In the genomic region with DNA sequence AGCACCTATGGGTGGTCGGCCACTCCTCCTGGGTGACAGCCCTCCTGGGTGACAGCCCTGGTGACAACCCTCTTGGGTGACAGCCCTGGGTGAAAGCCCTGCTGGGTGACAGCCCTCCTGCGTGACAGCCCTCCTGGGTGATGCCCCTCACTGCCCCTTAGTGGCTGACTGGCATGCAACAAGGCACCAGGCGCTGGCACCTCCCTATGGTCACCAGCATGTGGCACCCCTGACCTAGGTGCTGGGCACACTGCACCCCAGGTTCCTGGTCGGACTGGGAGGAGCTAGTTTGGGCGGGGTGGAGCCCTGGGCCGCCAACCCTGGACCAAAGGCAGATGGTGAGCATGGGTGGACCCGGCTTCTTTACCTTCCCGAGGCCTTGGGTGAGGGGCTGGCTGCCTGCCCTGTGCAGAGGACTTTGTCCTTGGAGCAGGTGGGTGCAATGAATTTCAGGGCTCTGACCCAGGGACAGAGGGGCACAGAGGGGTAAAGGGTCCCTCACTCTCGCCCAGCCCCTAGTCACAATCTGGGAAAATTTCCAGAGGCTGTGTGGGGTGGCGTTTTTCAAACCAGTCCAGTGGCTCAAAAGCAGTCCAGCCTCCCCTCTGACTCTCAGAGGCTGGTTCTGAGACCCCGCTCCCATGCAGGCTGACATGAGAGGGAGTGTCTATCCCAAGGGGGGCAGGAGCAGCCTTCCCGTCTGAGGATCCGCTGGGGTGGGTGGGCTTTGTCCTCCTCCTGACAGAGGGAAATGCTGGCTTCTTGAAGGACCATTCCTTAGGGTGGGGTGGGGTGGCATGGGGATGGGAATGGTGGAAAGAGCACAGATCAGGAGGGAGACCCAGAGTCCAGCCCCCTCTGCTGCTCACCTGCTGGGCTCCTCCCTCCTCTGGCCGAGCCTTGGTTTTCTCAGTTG, we compare ENCODE assay signal across 1 cellular context.
A peak's percentile ranks its signal among the peaks of the same experiment; 100 is the strongest.
TF ChIP-seq lines count a peak whose summit lies in the region.

No MANE protein-coding gene starts in this region.

TF ChIP-seq in HepG2, 621 proteins besides CTCF, POLR2A, EP300 and RAD21:
- TF ChIP-seq PLRG1 (conservative IDR thresholded peaks at IDR 0.05) (no peak), FLYWCH1 (CRISPR knock-in tag; IDR thresholded peaks at IDR 0.05) (no peak), HNRNPL (IDR thresholded peaks at IDR 0.05; ENCODE audit: low read depth, low read length) (peak; percentile 77; the same call in 1 of the 2 replicates), FOXJ3 (CRISPR knock-in tag; IDR thresholded peaks at IDR 0.05; ENCODE audit: borderline replicate concordance) (no peak), ZNF615 (CRISPR knock-in tag; IDR thresholded peaks at IDR 0.05; ENCODE audit: borderline replicate concordance) (no peak), ZNF543 (CRISPR knock-in tag; IDR thresholded peaks at IDR 0.05) (no peak), ZNF329 (CRISPR knock-in tag; IDR thresholded peaks at IDR 0.05; ENCODE audit: low read depth) (no peak), ZFP41 (CRISPR knock-in tag; IDR thresholded peaks at IDR 0.05; ENCODE audit: borderline replicate concordance) (no peak), ZNF616 (CRISPR knock-in tag; IDR thresholded peaks at IDR 0.05; ENCODE audit: low read depth) (peak; percentile 96; the same call in 1 of the 2 replicates)
- TF ChIP-seq, protein P1, sequence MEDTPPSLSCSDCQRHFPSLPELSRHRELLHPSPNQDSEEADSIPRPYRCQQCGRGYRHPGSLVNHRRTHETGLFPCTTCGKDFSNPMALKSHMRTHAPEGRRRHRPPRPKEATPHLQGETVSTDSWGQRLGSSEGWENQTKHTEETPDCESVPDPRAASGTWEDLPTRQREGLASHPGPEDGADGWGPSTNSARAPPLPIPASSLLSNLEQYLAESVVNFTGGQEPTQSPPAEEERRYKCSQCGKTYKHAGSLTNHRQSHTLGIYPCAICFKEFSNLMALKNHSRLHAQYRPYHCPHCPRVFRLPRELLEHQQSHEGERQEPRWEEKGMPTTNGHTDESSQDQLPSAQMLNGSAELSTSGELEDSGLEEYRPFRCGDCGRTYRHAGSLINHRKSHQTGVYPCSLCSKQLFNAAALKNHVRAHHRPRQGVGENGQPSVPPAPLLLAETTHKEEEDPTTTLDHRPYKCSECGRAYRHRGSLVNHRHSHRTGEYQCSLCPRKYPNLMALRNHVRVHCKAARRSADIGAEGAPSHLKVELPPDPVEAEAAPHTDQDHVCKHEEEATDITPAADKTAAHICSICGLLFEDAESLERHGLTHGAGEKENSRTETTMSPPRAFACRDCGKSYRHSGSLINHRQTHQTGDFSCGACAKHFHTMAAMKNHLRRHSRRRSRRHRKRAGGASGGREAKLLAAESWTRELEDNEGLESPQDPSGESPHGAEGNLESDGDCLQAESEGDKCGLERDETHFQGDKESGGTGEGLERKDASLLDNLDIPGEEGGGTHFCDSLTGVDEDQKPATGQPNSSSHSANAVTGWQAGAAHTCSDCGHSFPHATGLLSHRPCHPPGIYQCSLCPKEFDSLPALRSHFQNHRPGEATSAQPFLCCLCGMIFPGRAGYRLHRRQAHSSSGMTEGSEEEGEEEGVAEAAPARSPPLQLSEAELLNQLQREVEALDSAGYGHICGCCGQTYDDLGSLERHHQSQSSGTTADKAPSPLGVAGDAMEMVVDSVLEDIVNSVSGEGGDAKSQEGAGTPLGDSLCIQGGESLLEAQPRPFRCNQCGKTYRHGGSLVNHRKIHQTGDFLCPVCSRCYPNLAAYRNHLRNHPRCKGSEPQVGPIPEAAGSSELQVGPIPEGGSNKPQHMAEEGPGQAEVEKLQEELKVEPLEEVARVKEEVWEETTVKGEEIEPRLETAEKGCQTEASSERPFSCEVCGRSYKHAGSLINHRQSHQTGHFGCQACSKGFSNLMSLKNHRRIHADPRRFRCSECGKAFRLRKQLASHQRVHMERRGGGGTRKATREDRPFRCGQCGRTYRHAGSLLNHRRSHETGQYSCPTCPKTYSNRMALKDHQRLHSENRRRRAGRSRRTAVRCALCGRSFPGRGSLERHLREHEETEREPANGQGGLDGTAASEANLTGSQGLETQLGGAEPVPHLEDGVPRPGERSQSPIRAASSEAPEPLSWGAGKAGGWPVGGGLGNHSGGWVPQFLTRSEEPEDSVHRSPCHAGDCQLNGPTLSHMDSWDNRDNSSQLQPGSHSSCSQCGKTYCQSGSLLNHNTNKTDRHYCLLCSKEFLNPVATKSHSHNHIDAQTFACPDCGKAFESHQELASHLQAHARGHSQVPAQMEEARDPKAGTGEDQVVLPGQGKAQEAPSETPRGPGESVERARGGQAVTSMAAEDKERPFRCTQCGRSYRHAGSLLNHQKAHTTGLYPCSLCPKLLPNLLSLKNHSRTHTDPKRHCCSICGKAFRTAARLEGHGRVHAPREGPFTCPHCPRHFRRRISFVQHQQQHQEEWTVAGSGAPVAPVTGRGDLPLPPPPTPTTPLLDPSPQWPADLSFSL (CRISPR knock-in tag; IDR thresholded peaks at IDR 0.05) = no peak
